9 cellular contexts compared by ENCODE assay signal in genomic region chr6:53306819-53307347, GRCh38. TPM values are rescaled to one million over a fixed set of nuclear protein-coding genes. Genes with fewer than 3 reads are reported as not detected.
DNase-seq lines count a peak whose midpoint lies in the region; ATAC-seq, FAIRE-seq and TF ChIP-seq lines count a peak whose summit lies in the region.
"Had no signal": no experiment of that assay in that cellular context is flagged by ENCODE, and none has a peak within 500 bp of the region (broad histone marks: within the 10 kb centered on the region; RNA-seq: fewer than 3 reads in every experiment).

No MANE protein-coding gene starts in this region.

- CTCF ChIA-PET in PC-9 (lab: Charles Lee): no interaction called here

- POLR2A ChIA-PET in PC-9 (lab: Charles Lee; ENCODE audit: unreplicated experiment): no interaction called here

- peaks cover 59% of the 10 kb centered on the region for H3K79me2 ChIP-seq in PC-9 (ENCODE audit: low read depth)

- intact Hi-C loops in PC-9 (cut with micrococcal nuclease; ENCODE audit: unreplicated experiment): no loop called here
- intact Hi-C loops in kidney (cut with DNase I): no loop called here

- peaks cover 49% of the 10 kb centered on the region for H3K4me1 ChIP-seq in PC-9 (replicated peaks; ENCODE audit: insufficient read depth)
- peaks cover 16 to 74% (median 24%) of the 10 kb centered on the region in 3 donors for H3K4me1 ChIP-seq in gastroesophageal sphincter
- peaks cover 12% of the 10 kb centered on the region in 2 donors for H3K4me1 ChIP-seq in kidney (ENCODE audit: control insufficient read depth in 1 of 2, insufficient read depth in 1 of 2, low read depth in 1 of 2, low read length in 2 of 2)

- 38 to 50% methylated on average over 1 of the region's 1 CpG for WGBS in gastroesophageal sphincter (ENCODE audit: low coverage in 1 of 2), 2 donors

- H3K9me3 ChIP-seq in PC-9 (ENCODE audit: insufficient read depth, low read depth): no peaks in the 10 kb centered on the region; the same call in 1 of the 2 replicates
- H3K9me3 ChIP-seq in gastroesophageal sphincter: no peaks in the 10 kb centered on the region
- no peaks in the 10 kb centered on the region for H3K9me3 ChIP-seq in kidney (ENCODE audit: control insufficient read depth in 1 of 2, low read length in 2 of 2)
- H3K9me3 ChIP-seq: upper lobe of left lung had no signal

- no peaks in the 10 kb centered on the region for H3K27me3 ChIP-seq in PC-9 (ENCODE audit: insufficient read depth, low read depth)
- H3K27me3 ChIP-seq in gastroesophageal sphincter: no peaks in the 10 kb centered on the region
- H3K27me3 ChIP-seq: upper lobe of left lung had no signal

- no peak for TF ChIP-seq POLR2A in gastroesophageal sphincter (IDR thresholded peaks at IDR 0.05)

- peak overlapping the region; percentile 6; the same call in 1 of the 2 replicates for H3K4me2 ChIP-seq in PC-9

- H3K4me3 ChIP-seq in PC-9 (no peak overlapping the region), gastroesophageal sphincter (no peak overlapping the region), kidney (ENCODE audit: low read length in 2 of 2) (peak overlapping the region in 1 of 2 donors; percentile 24)
- H3K4me3 ChIP-seq: upper lobe of left lung had no signal

- H3F3A ChIP-seq in PC-9 (ENCODE audit: insufficient read depth, low read depth): peaks cover 31% of the 10 kb centered on the region

- DNase-seq in PC-9 (peak in 1 of 2 experiments; percentile 77), glomerular visceral epithelial cell (ENCODE audit: extremely low spot score) (peak; percentile 79), nucleus accumbens (lab: John Stamatoyannopoulos, UW) (no peak), kidney (no peak), NCI-H345 treated with DMSO at 0.1 percent for 48 hours (lab: John Stamatoyannopoulos, UW; ENCODE audit: unreplicated experiment) (no peak)
- DNase-seq: upper lobe of left lung had no signal

- H4K20me1 ChIP-seq in PC-9 (ENCODE audit: insufficient read depth): no peaks in the 10 kb centered on the region

- ATAC-seq in GM18867 (IDR thresholded peaks at IDR 0.05; ENCODE audit: unreplicated experiment) (peak; percentile 60), HG02571 (IDR thresholded peaks at IDR 0.05; ENCODE audit: unreplicated experiment) (peak; percentile 64), gastroesophageal sphincter (no peak)

- BruUV-seq in PC-9 (replicated peaks; lab: Mats Ljungman, UMichigan): no TSS peak

- H3K9me2 ChIP-seq in PC-9 (ENCODE audit: insufficient read depth): no peaks in the 10 kb centered on the region

- TF ChIP-seq EP300 in gastroesophageal sphincter (IDR thresholded peaks at IDR 0.05): no peak

- FAIRE-seq in kidney (lab: Jason Lieb, UNC): no peak

- TF ChIP-seq CTCF in PC-9 (conservative IDR thresholded peaks at IDR 0.05): no peak
- no peak for TF ChIP-seq CTCF in gastroesophageal sphincter (IDR thresholded peaks at IDR 0.05)
- TF ChIP-seq CTCF in kidney (IDR thresholded peaks at IDR 0.05; ENCODE audit: borderline replicate concordance, extremely low read depth, insufficient read depth): no peak

- H3K36me3 ChIP-seq in PC-9 (ENCODE audit: low read depth) (0 out of 2 replicates have a peak, but pooled peaks cover 3% of the 10 kb centered on the region), gastroesophageal sphincter (no peaks in the 10 kb centered on the region), kidney (ENCODE audit: control insufficient read depth in 1 of 2, insufficient read depth in 2 of 2, low read length in 2 of 2) (no peaks in the 10 kb centered on the region)
- H3K36me3 ChIP-seq: upper lobe of left lung had no signal

- no peak overlapping the region for H2AFZ ChIP-seq in PC-9

- H3K27ac ChIP-seq in PC-9 (peak overlapping the region; percentile 49), gastroesophageal sphincter (peak overlapping the region in 1 of 4 donors; percentile 40), kidney (ENCODE audit: low read depth in 2 of 2, low read length in 2 of 2) (peak overlapping the region in 1 of 2 donors; percentile 32)

- no peak overlapping the region for H3K9ac ChIP-seq in kidney (ENCODE audit: low read length in 2 of 2)

RNA-seq across cellular contexts. Expression of gene ELOVL5, which starts 41.9 kb away (rescaled TPM):
- total RNA-seq in PC-9 (2021) (71.3 and 108 TPM in 2 replicates), gastroesophageal sphincter (10 to 100 TPM; 51.5 to 94.6 (median 64.6) TPM), kidney (42.0 TPM)
- polyA plus RNA-seq in kidney (ENCODE audit: insufficient read depth, low read depth, low replicate concordance): 20.5 TPM
